23 cellular contexts compared by ENCODE assay signal in genomic region chr14:104349950-104350349, GRCh38.
A peak's percentile ranks its signal among the peaks of the same experiment; 100 is the strongest.
DNase-seq lines count a peak whose midpoint lies in the region; ATAC-seq, FAIRE-seq and TF ChIP-seq lines count a peak whose summit lies in the region.
"Had no signal": no experiment of that assay in that cellular context is flagged by ENCODE, and none has a peak within 500 bp of the region (broad histone marks: within the 10 kb centered on the region; RNA-seq: fewer than 3 reads in every experiment).

No MANE protein-coding gene starts in this region.

- no peaks in the 10 kb centered on the region for H4K20me1 ChIP-seq in K562 (replicated peaks; ENCODE audit: control insufficient read depth, insufficient read depth, low read length)

- TF ChIP-seq POLR2A in K562 (conservative IDR thresholded peaks at IDR 0.05): no peak

- POLR2A ChIA-PET in K562 (lab: Yijun Ruan, JAX): no interaction called here
- POLR2A ChIA-PET in activated CD4-positive, alpha-beta memory T cell treated with anti-CD3 and anti-CD28 coated beads for 36 hours (lab: Charles Lee): no interaction called here

- no peak overlapping the region for H3K27ac ChIP-seq in K562 (ENCODE audit: extremely low read depth, low read depth, low read length)
- no peak overlapping the region for H3K27ac ChIP-seq in lower lobe of right lung
- H3K27ac ChIP-seq in tibial artery: no peak overlapping the region
- H3K27ac ChIP-seq in foreskin keratinocyte: no peak overlapping the region
- H3K27ac ChIP-seq: neutrophil, psoas muscle had no signal

- intact Hi-C loops in Right ventricle myocardium inferior (cut with DNase I) (no loop called here), left cardiac atrium (cut with DNase I) (no loop called here), K562 (cut with micrococcal nuclease) (no loop called here), lower lobe of right lung (cut with DNase I) (no loop called here), tibial artery (cut with DNase I; ENCODE audit: low total_unique reads) (no loop called here)
- intact Hi-C loops in activated CD4-positive, alpha-beta memory T cell treated with anti-CD3 and anti-CD28 coated beads for 36 hours (cut with micrococcal nuclease): no loop called here

- H3K4me1 Mint-ChIP-seq in activated CD4-positive, alpha-beta memory T cell treated with anti-CD3 and anti-CD28 coated beads for 36 hours (ENCODE audit: low read depth): no peaks in the 10 kb centered on the region
- H3K4me1 Mint-ChIP-seq: activated CD4-positive, alpha-beta T cell treated with anti-CD3 and anti-CD28 coated beads, Interleukin-2, amount 10 ng/mL, durations not matched to agents 7 days and 5 days; activated naive CD4-positive, alpha-beta T cell treated with anti-CD3 and anti-CD28 coated beads, Interleukin-2, amount 10 ng/mL, durations not matched to agents 7 days and 5 days; WTC11 had no signal

- 0% methylated on average over 2 of the region's 3 CpGs for WGBS in K562 (ENCODE audit: insufficient coverage, low coverage, missing lambda C conversion rate)

- H3K36me3 ChIP-seq in K562 (ENCODE audit: control insufficient read depth, insufficient read depth, low read length): no peaks in the 10 kb centered on the region
- H3K36me3 ChIP-seq in lower lobe of right lung: no peaks in the 10 kb centered on the region
- H3K36me3 ChIP-seq in tibial artery: no peaks in the 10 kb centered on the region
- H3K36me3 ChIP-seq: neutrophil had no signal

- no TSS peak for BruUV-seq in K562 (replicated peaks; lab: Mats Ljungman, UMichigan)

- no peaks in the 10 kb centered on the region for H3K36me3 Mint-ChIP-seq in activated CD4-positive, alpha-beta memory T cell treated with anti-CD3 and anti-CD28 coated beads for 36 hours
- H3K36me3 Mint-ChIP-seq: activated naive CD4-positive, alpha-beta T cell treated with anti-CD3 and anti-CD28 coated beads, Interleukin-2, amount 10 ng/mL, durations not matched to agents 7 days and 5 days; type B pancreatic cell had no signal

- no peaks in the 10 kb centered on the region for H3K79me2 ChIP-seq in K562 (ENCODE audit: control insufficient read depth, insufficient read depth, low read length)

- in situ Hi-C loops in K562 (cut with MboI): no loop called here

- CTCF ChIA-PET in K562 (lab: Yijun Ruan, JAX; ENCODE audit: low intra/inter-chr PET ratio): no interaction called here
- CTCF ChIA-PET in activated CD4-positive, alpha-beta memory T cell treated with anti-CD3 and anti-CD28 coated beads for 36 hours (lab: Charles Lee): no interaction called here

- H3K27ac Mint-ChIP-seq in activated CD4-positive, alpha-beta memory T cell treated with anti-CD3 and anti-CD28 coated beads for 36 hours: no peak overlapping the region
- H3K27ac Mint-ChIP-seq: activated CD4-positive, alpha-beta T cell treated with anti-CD3 and anti-CD28 coated beads, Interleukin-2, amount 10 ng/mL, durations not matched to agents 7 days and 5 days; activated naive CD4-positive, alpha-beta T cell treated with anti-CD3 and anti-CD28 coated beads, Interleukin-2, amount 10 ng/mL, durations not matched to agents 7 days and 5 days; activated T-helper 1 cell treated with anti-CD3 and anti-CD28 coated beads, Interleukin-12 subunit alpha, Interleukin-12 subunit beta, Interleukin-2, Interleukin-4 antibody, amounts not matched to agents 30 ng/mL and 10 ng/mL and 1 ng/mL, durations not matched to agents 14 hours and 24 hours and 36 hours; type B pancreatic cell; WTC11 had no signal

- H3K9me3 ChIP-seq in K562 (replicated peaks; ENCODE audit: control insufficient read depth, insufficient read depth, low read depth, low read length): no peaks in the 10 kb centered on the region
- no peaks in the 10 kb centered on the region for H3K9me3 ChIP-seq in lower lobe of right lung
- peaks cover 0 to 4% (median 0%) of the 10 kb centered on the region in 3 donors for H3K9me3 ChIP-seq in tibial artery
- H3K9me3 ChIP-seq: neutrophil, psoas muscle had no signal

- H3K4me3 ChIP-seq in K562 (no peak overlapping the region), lower lobe of right lung (no peak overlapping the region), tibial artery (no peak overlapping the region)
- H3K4me3 ChIP-seq: psoas muscle had no signal

- no peaks in the 10 kb centered on the region for H3K9me1 ChIP-seq in K562 (ENCODE audit: control insufficient read depth, insufficient read depth, low read length)

- H3K9ac ChIP-seq in K562 (ENCODE audit: insufficient read depth in 1 of 2, low read depth in 2 of 2, low read length in 2 of 2): no peak overlapping the region

- TF ChIP-seq RAD21 in K562 (CRISPR knock-in tag; conservative IDR thresholded peaks at IDR 0.05 in 1 of 2, IDR thresholded peaks at IDR 0.05 in 1 of 2): no peak

- H3K4me3 Mint-ChIP-seq in activated CD4-positive, alpha-beta memory T cell treated with anti-CD3 and anti-CD28 coated beads for 36 hours: no peak overlapping the region
- H3K4me3 Mint-ChIP-seq: activated CD4-positive, alpha-beta T cell treated with anti-CD3 and anti-CD28 coated beads, Interleukin-2, amount 10 ng/mL, durations not matched to agents 7 days and 5 days; activated naive CD4-positive, alpha-beta T cell treated with anti-CD3 and anti-CD28 coated beads, Interleukin-2, amount 10 ng/mL, durations not matched to agents 7 days and 5 days; activated T-helper 1 cell treated with anti-CD3 and anti-CD28 coated beads, Interleukin-12 subunit alpha, Interleukin-12 subunit beta, Interleukin-2, Interleukin-4 antibody, amounts not matched to agents 30 ng/mL and 10 ng/mL and 1 ng/mL, durations not matched to agents 14 hours and 24 hours and 36 hours; type B pancreatic cell; WTC11 had no signal

- ATAC-seq in Right ventricle myocardium inferior (no peak), left cardiac atrium (no peak), K562 (no peak), lower lobe of right lung (no peak), foreskin keratinocyte (no peak), HG03469 (IDR thresholded peaks at IDR 0.05; ENCODE audit: unreplicated experiment) (no peak)
- ATAC-seq: left lobe of liver, psoas muscle, WTC11 had no signal

- no peak for TF ChIP-seq EP300 in K562 (IDR thresholded peaks at IDR 0.05; ENCODE audit: low read length)

- H3K4me1 ChIP-seq in K562 (replicated peaks in 1 of 2; ENCODE audit: control insufficient read depth in 2 of 2, insufficient read depth in 2 of 2, low read length in 2 of 2) (peaks cover 0 to under 1% of the 10 kb centered on the region in 2 experiments; a peak in 1 of 5 replicates), lower lobe of right lung (peaks cover 7% of the 10 kb centered on the region), tibial artery (no peaks in the 10 kb centered on the region), foreskin keratinocyte (no peaks in the 10 kb centered on the region)
- H3K4me1 ChIP-seq: psoas muscle had no signal

- peaks cover 7% of the 10 kb centered on the region for H3K27me3 Mint-ChIP-seq in activated CD4-positive, alpha-beta memory T cell treated with anti-CD3 and anti-CD28 coated beads for 36 hours
- H3K27me3 Mint-ChIP-seq: activated CD4-positive, alpha-beta T cell treated with anti-CD3 and anti-CD28 coated beads, Interleukin-2, amount 10 ng/mL, durations not matched to agents 7 days and 5 days had no signal

- H3K9me3 Mint-ChIP-seq in activated CD4-positive, alpha-beta memory T cell treated with anti-CD3 and anti-CD28 coated beads for 36 hours: peaks cover 8% of the 10 kb centered on the region
- H3K9me3 Mint-ChIP-seq: activated naive CD4-positive, alpha-beta T cell treated with anti-CD3 and anti-CD28 coated beads, Interleukin-2, amount 10 ng/mL, durations not matched to agents 7 days and 5 days; activated T-helper 1 cell treated with anti-CD3 and anti-CD28 coated beads, Interleukin-12 subunit alpha, Interleukin-12 subunit beta, Interleukin-2, Interleukin-4 antibody, amounts not matched to agents 30 ng/mL and 10 ng/mL and 1 ng/mL, durations not matched to agents 14 hours and 24 hours and 36 hours; type B pancreatic cell had no signal

- no peak overlapping the region for H2AFZ ChIP-seq in K562 (ENCODE audit: low read depth, low read length)

- DNase-seq in Right ventricle myocardium inferior (ENCODE audit: missing footprints) (peak; percentile 17), left cardiac atrium (no peak), K562 (ENCODE audit: extremely low read depth in 1 of 4, low spot score in 3 of 4) (no peak), lower lobe of right lung (peak; percentile 45), tibial artery (peak; percentile 16 to 48), foreskin keratinocyte (no peak)
- no peak for DNase-seq in activated CD4-positive, alpha-beta memory T cell treated with anti-CD3 and anti-CD28 coated beads for 36 hours
- DNase-seq: activated CD4-positive, alpha-beta T cell treated with anti-CD3 and anti-CD28 coated beads, Interleukin-2, amount 10 ng/mL, durations not matched to agents 7 days and 5 days; activated naive CD4-positive, alpha-beta T cell treated with anti-CD3 and anti-CD28 coated beads, Interleukin-2, amount 10 ng/mL, durations not matched to agents 7 days and 5 days; Karpas-422; mesendoderm; NCI-H1436; NCI-H2081 treated with DMSO at 0.1 percent for 48 hours; NCI-H82; psoas muscle; stimulated activated CD4-positive, alpha-beta T cell treated with anti-CD3 and anti-CD28 coated beads, Interleukin-15, amount 100 ng/mL, for 24 hours; stimulated activated CD4-positive, alpha-beta T cell treated with anti-CD3 and anti-CD28 coated beads, Interleukin-4, amount 100 ng/mL, for 4 hours had no signal

- no peak for FAIRE-seq in K562 (lab: Jason Lieb, UNC)

- H3K4me2 ChIP-seq in K562 (ENCODE audit: insufficient read depth, low read length): no peak overlapping the region

- no peak for TF ChIP-seq CTCF in K562 (IDR thresholded peaks at IDR 0.05 in 2 of 3, conservative IDR thresholded peaks at IDR 0.05 in 1 of 3; ENCODE audit: insufficient read depth in 2 of 3, low read depth in 1 of 3, low read length in 3 of 3)
- no peak for TF ChIP-seq CTCF in lower lobe of right lung (IDR thresholded peaks at IDR 0.05)
- no peak for TF ChIP-seq CTCF in tibial artery (IDR thresholded peaks at IDR 0.05)
- TF ChIP-seq CTCF in foreskin keratinocyte (conservative IDR thresholded peaks at IDR 0.05): no peak

- H3K27me3 ChIP-seq in K562 (ENCODE audit: control insufficient read depth in 2 of 2, insufficient read depth in 2 of 2, low read length in 2 of 2): no peaks in the 10 kb centered on the region
- H3K27me3 ChIP-seq in lower lobe of right lung (ENCODE audit: low read depth): peaks cover 18% of the 10 kb centered on the region
- peaks cover 0 to 36% of the 10 kb centered on the region in 2 donors for H3K27me3 ChIP-seq in tibial artery
- H3K27me3 ChIP-seq in foreskin keratinocyte: no peaks in the 10 kb centered on the region
- H3K27me3 ChIP-seq: neutrophil had no signal

TF ChIP-seq in K562, 482 proteins besides CTCF, POLR2A, EP300 and RAD21:
- TF ChIP-seq NFIC (IDR thresholded peaks at IDR 0.05) (peak; percentile 57), BMI1 (IDR thresholded peaks at IDR 0.05; ENCODE audit: low read length) (no peak), RBM34 (IDR thresholded peaks at IDR 0.05; ENCODE audit: borderline replicate concordance, insufficient read depth, low read length) (no peak)

Comparison
In these comparisons a context has a peak if more than half of its experiments do, and no peak if none do; other contexts are left out.
1. DNase-seq: peak in Right ventricle myocardium inferior (single experiment), lower lobe of right lung (single experiment) and tibial artery (2 of 2); none in left cardiac atrium (single experiment), K562 (0 of 4), foreskin keratinocyte (0 of 2) and activated CD4-positive, alpha-beta memory T cell treated with anti-CD3 and anti-CD28 coated beads for 36 hours (single experiment).